ENCODE assay signal across 8 cellular contexts in genomic region chr7:55085511-55086412, GRCh38.
DNase-seq lines count a peak whose midpoint lies in the region; ATAC-seq lines count a peak whose summit lies in the region.

No MANE protein-coding gene starts in this region.

- H3K4me2 ChIP-seq in BLaER1 = peak overlapping the region; percentile 89

- peaks cover 38% of the 10 kb centered on the region for H3K4me1 ChIP-seq in BLaER1
- peaks cover 2 to 17% of the 10 kb centered on the region in 2 donors for H3K4me1 ChIP-seq in mucosa of rectum (ENCODE audit: control insufficient read depth in 2 of 2, insufficient read depth in 2 of 2, low read length in 2 of 2)

- H3K27ac ChIP-seq in BLaER1 (no peak overlapping the region), mucosa of rectum (ENCODE audit: low read depth in 2 of 2, low read length in 2 of 2) (peak overlapping the region; percentile 20 to 61)

- peak; percentile 12 for ATAC-seq in HG02678 (IDR thresholded peaks at IDR 0.05; ENCODE audit: unreplicated experiment)
- no peak for ATAC-seq in activated T-helper 17 cell treated with anti-CD3 and anti-CD28 coated beads, Interleukin-2, amount 50 U/mL, for 72 hours (replicated peaks)

- H3K36me3 Mint-ChIP-seq in activated T-helper 17 cell treated with anti-CD3 and anti-CD28 coated beads, Interleukin-2, amount 50 U/mL, for 72 hours (ENCODE audit: low read depth) = no peaks in the 10 kb centered on the region

- H3K27ac Mint-ChIP-seq in activated T-helper 17 cell treated with anti-CD3 and anti-CD28 coated beads, Interleukin-2, amount 50 U/mL, for 72 hours = no peak overlapping the region

- DNase-seq in 8988T (no peak), KG1 (lab: John Stamatoyannopoulos, UW) (no peak), AG20443 (ENCODE audit: low spot score) (no peak), Kasumi-1 (lab: John Stamatoyannopoulos, UW) (no peak)

- H3K9ac ChIP-seq in BLaER1 (no peak overlapping the region), mucosa of rectum (ENCODE audit: low read depth in 1 of 2, low read length in 2 of 2) (no peak overlapping the region)

- H3K27me3 ChIP-seq in BLaER1 = peaks cover 23% of the 10 kb centered on the region
- no peaks in the 10 kb centered on the region for H3K27me3 ChIP-seq in mucosa of rectum (ENCODE audit: control insufficient read depth in 2 of 2, insufficient read depth in 2 of 2, low read length in 2 of 2)

- H3K36me3 ChIP-seq in BLaER1 (no peaks in the 10 kb centered on the region), mucosa of rectum (ENCODE audit: control insufficient read depth in 2 of 2, insufficient read depth in 2 of 2, low read length in 2 of 2) (peaks cover 0 to 8% of the 10 kb centered on the region in 2 donors)

- H3K9me3 ChIP-seq in BLaER1 = no peaks in the 10 kb centered on the region
- H3K9me3 ChIP-seq in mucosa of rectum (ENCODE audit: control insufficient read depth in 2 of 2, low read length in 2 of 2) = no peaks in the 10 kb centered on the region

- H3K4me1 Mint-ChIP-seq in activated T-helper 17 cell treated with anti-CD3 and anti-CD28 coated beads, Interleukin-2, amount 50 U/mL, for 72 hours = peaks cover 11% of the 10 kb centered on the region

- H3K27me3 Mint-ChIP-seq in activated T-helper 17 cell treated with anti-CD3 and anti-CD28 coated beads, Interleukin-2, amount 50 U/mL, for 72 hours = peaks cover 11% of the 10 kb centered on the region

- peaks cover 41% of the 10 kb centered on the region for H4K20me1 ChIP-seq in BLaER1

- H3K4me3 Mint-ChIP-seq in activated T-helper 17 cell treated with anti-CD3 and anti-CD28 coated beads, Interleukin-2, amount 50 U/mL, for 72 hours = peak overlapping the region; percentile 56

- H3K4me3 ChIP-seq in BLaER1 (no peak overlapping the region), mucosa of rectum (ENCODE audit: low read length in 2 of 2) (no peak overlapping the region)

- H3K9me3 Mint-ChIP-seq in activated T-helper 17 cell treated with anti-CD3 and anti-CD28 coated beads, Interleukin-2, amount 50 U/mL, for 72 hours = no peaks in the 10 kb centered on the region
